In the genomic region with DNA sequence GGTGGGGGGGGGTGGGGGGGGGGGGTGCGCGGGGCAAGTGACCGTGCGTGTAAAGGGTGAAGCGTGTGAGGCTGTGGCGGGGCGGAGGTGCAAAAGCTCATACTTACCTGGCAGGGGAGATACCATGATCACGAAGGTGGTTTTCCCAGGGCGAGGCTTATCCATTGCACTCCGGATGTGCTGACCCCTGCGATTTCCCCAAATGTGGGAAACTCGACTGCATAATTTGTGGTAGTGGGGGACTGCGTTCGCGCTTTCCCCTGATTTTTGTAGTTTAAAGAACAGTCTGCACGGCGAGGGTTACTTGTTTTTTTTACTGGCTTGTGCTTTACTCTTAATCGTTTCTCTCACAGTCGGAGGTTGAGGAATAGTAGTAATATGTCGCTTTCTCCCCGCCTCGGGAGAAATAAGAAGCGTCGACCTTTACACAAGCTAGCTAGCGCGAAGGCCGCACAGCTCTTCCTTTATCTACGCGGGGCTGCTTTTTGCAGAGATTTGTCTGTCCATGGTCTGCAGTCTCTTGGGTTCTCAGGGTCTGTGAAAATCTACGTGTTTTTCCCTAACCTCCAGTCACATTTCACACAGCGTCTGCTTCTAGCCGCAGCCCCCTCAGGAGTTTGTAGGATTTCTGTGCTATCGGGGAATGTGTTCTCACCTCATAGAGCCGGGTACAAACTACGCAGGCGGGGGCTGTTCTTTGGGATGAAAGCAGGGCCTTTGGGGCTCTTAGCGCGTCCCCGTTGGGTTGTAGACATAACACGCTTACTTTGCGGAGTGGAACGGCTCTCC, we compare ENCODE assay signal across 8 cellular contexts.
DNase-seq lines count a peak whose midpoint lies in the region; ATAC-seq and TF ChIP-seq lines count a peak whose summit lies in the region.
"Not testable (repeated sequence)": the region's sequence is repeated elsewhere in the genome, so short reads cannot be mapped to it uniquely, and the experiment has no call there.

No MANE protein-coding gene starts in this region.

- not testable (repeated sequence) for H3K36me3 Mint-ChIP-seq in chondrocyte (ENCODE audit: low read depth)

- peaks cover 12% of the 10 kb centered on the region for H3K4me1 Mint-ChIP-seq in chondrocyte (ENCODE audit: low read depth)

- DNase-seq in Ammon's horn (ENCODE audit: low spot score) (peak; percentile 82), NCI-H446 treated with DMSO at 0.1 percent for 48 hours (lab: John Stamatoyannopoulos, UW) (peak; percentile 100)
- peak; percentile 56 for DNase-seq in activated CD4-positive, alpha-beta T cell treated with anti-CD3 and anti-CD28 coated beads for 1 hour
- not testable (repeated sequence) for DNase-seq in chondrocyte (ENCODE audit: low spot score)
- DNase-seq in stimulated activated CD4-positive, alpha-beta T cell treated with anti-CD3 and anti-CD28 coated beads, Interleukin-1b, Interleukin-23, amount 100 ng/mL, for 1 hour (ENCODE audit: low read depth in 2 of 2): peak; percentile 48 to 61

- H3K27ac ChIP-seq in layer of hippocampus (ENCODE audit: low read depth, low read length): peak overlapping the region; percentile 78

- not testable (repeated sequence) for H3K27me3 Mint-ChIP-seq in chondrocyte (ENCODE audit: low read depth)

- peak; percentile 91 for ATAC-seq in HG03378 (IDR thresholded peaks at IDR 0.05; ENCODE audit: unreplicated experiment)

- TF ChIP-seq CTCF in chondrocyte (IDR thresholded peaks at IDR 0.05): not testable (repeated sequence)

- not testable (repeated sequence) for H3K9me3 Mint-ChIP-seq in chondrocyte (ENCODE audit: low read depth)

- H3K4me3 Mint-ChIP-seq in chondrocyte (ENCODE audit: unreplicated experiment): peak overlapping the region; percentile 69

- TF ChIP-seq POLR2A in GM19193 (IDR thresholded peaks at IDR 0.05; ENCODE audit: extremely low read depth, insufficient read depth, insufficient read length): peak; percentile 95

- not testable (repeated sequence) for H3K27me3 ChIP-seq in layer of hippocampus (ENCODE audit: control insufficient read depth, insufficient read depth, low read length)

- peak overlapping the region; percentile 97 for H3K27ac Mint-ChIP-seq in chondrocyte (ENCODE audit: unreplicated experiment)
